In genomic region chr4:17616283-17616682, GRCh38 we compare ENCODE assay signal across 8 cellular contexts. TPM values are rescaled to one million over a fixed set of nuclear protein-coding genes. Genes with fewer than 3 reads are reported as not detected.
DNase-seq lines count a peak whose midpoint lies in the region; ATAC-seq and TF ChIP-seq lines count a peak whose summit lies in the region.

No MANE protein-coding gene starts in this region.

- no peak for ATAC-seq in activated CD8-positive, alpha-beta memory T cell treated with anti-CD3 and anti-CD28 coated beads, Interleukin-2, amount 10 ng/mL, durations not matched to agents 7 days and 5 days
- ATAC-seq in GM21528 (IDR thresholded peaks at IDR 0.05; ENCODE audit: low FRiP score, unreplicated experiment) (no peak), GM18870 (IDR thresholded peaks at IDR 0.05; ENCODE audit: unreplicated experiment) (no peak)

- peak overlapping the region; percentile 53 for H3K4me3 Mint-ChIP-seq in activated CD8-positive, alpha-beta memory T cell treated with anti-CD3 and anti-CD28 coated beads, Interleukin-2, amount 10 ng/mL, durations not matched to agents 7 days and 5 days
- peak overlapping the region; percentile 66 for H3K4me3 Mint-ChIP-seq in activated T-helper 2 cell treated with anti-CD3 and anti-CD28 coated beads, Interferon-gamma antibody, Interleukin-2, Interleukin-4, amounts not matched to agents 10 μg/mL and 5 μg/mL and 100 μg/mL, durations not matched to agents 14 hours and 24 hours and 36 hours (ENCODE audit: low read depth)

- 0 out of 2 replicates have a peak overlapping the region, but pooled peaks have one; percentile 9 for H3K4me3 ChIP-seq in iPS-18c (ENCODE audit: insufficient read depth, low read depth, low read length)
- H3K4me3 ChIP-seq in stomach = peak overlapping the region; percentile 85 to 99 (median 94)

- WGBS in stomach, 5 donors = 48 to 62% (median 49%) methylated on average over 5 of the region's 5 CpGs

- H3K9me3 Mint-ChIP-seq in activated CD8-positive, alpha-beta memory T cell treated with anti-CD3 and anti-CD28 coated beads, Interleukin-2, amount 10 ng/mL, durations not matched to agents 7 days and 5 days (ENCODE audit: low read depth) = no peaks in the 10 kb centered on the region
- H3K9me3 Mint-ChIP-seq in activated T-helper 2 cell treated with anti-CD3 and anti-CD28 coated beads, Interferon-gamma antibody, Interleukin-2, Interleukin-4, amounts not matched to agents 10 μg/mL and 5 μg/mL and 100 μg/mL, durations not matched to agents 14 hours and 24 hours and 36 hours = no peaks in the 10 kb centered on the region

- H3K36me3 ChIP-seq in stomach = peaks cover 13 to 50% (median 44%) of the 10 kb centered on the region in 4 donors

- H3K27me3 Mint-ChIP-seq in activated CD8-positive, alpha-beta memory T cell treated with anti-CD3 and anti-CD28 coated beads, Interleukin-2, amount 10 ng/mL, durations not matched to agents 7 days and 5 days = no peaks in the 10 kb centered on the region
- no peaks in the 10 kb centered on the region for H3K27me3 Mint-ChIP-seq in activated T-helper 2 cell treated with anti-CD3 and anti-CD28 coated beads, Interferon-gamma antibody, Interleukin-2, Interleukin-4, amounts not matched to agents 10 μg/mL and 5 μg/mL and 100 μg/mL, durations not matched to agents 14 hours and 24 hours and 36 hours (ENCODE audit: low read depth)

- no peak for TF ChIP-seq POLR2A in stomach (IDR thresholded peaks at IDR 0.05)

- intact Hi-C loops in activated T-helper 2 cell treated with anti-CD3 and anti-CD28 coated beads, Interferon-gamma antibody, Interleukin-2, Interleukin-4, amounts not matched to agents 10 μg/mL and 5 μg/mL and 100 μg/mL, durations not matched to agents 14 hours and 24 hours and 36 hours (cut with micrococcal nuclease) = no loop called here
- intact Hi-C loops in stomach (cut with DNase I; ENCODE audit: low total_unique reads) = loop anchor here (5.0 kb wide), 1 partner anchor 34 kb away; no protein-coding TSS in a partner anchor

- no peak for DNase-seq in activated CD8-positive, alpha-beta memory T cell treated with anti-CD3 and anti-CD28 coated beads, Interleukin-2, amount 10 ng/mL, durations not matched to agents 7 days and 5 days
- no peak for DNase-seq in activated CD8-positive, alpha-beta memory T cell treated with anti-CD3 and anti-CD28 coated beads, Interleukin-2, amount 50 U/mL, for 48 hours
- no peak for DNase-seq in activated T-helper 2 cell treated with anti-CD3 and anti-CD28 coated beads, Interferon-gamma antibody, Interleukin-2, Interleukin-4, amounts not matched to agents 10 μg/mL and 5 μg/mL and 100 μg/mL, durations not matched to agents 14 hours and 24 hours and 36 hours (ENCODE audit: low spot score)
- DNase-seq in stomach (no peak), islet precursor cell (no peak)

- H3K27ac Mint-ChIP-seq in activated CD8-positive, alpha-beta memory T cell treated with anti-CD3 and anti-CD28 coated beads, Interleukin-2, amount 10 ng/mL, durations not matched to agents 7 days and 5 days = peak overlapping the region; percentile 68
- H3K27ac Mint-ChIP-seq in activated T-helper 2 cell treated with anti-CD3 and anti-CD28 coated beads, Interferon-gamma antibody, Interleukin-2, Interleukin-4, amounts not matched to agents 10 μg/mL and 5 μg/mL and 100 μg/mL, durations not matched to agents 14 hours and 24 hours and 36 hours = peak overlapping the region; percentile 10

- CTCF ChIA-PET in activated CD8-positive, alpha-beta memory T cell treated with anti-CD3 and anti-CD28 coated beads, Interleukin-2, amount 10 ng/mL, durations not matched to agents 7 days and 5 days (lab: Charles Lee) = interaction anchor here (2.3 kb wide), 1 partner anchor 16 kb away, joined by 6 read pairs; no protein-coding TSS in a partner anchor

- no peaks in the 10 kb centered on the region for H3K27me3 ChIP-seq in stomach

- H3K36me3 Mint-ChIP-seq in activated CD8-positive, alpha-beta memory T cell treated with anti-CD3 and anti-CD28 coated beads, Interleukin-2, amount 10 ng/mL, durations not matched to agents 7 days and 5 days = peaks cover 20% of the 10 kb centered on the region
- H3K36me3 Mint-ChIP-seq in activated T-helper 2 cell treated with anti-CD3 and anti-CD28 coated beads, Interferon-gamma antibody, Interleukin-2, Interleukin-4, amounts not matched to agents 10 μg/mL and 5 μg/mL and 100 μg/mL, durations not matched to agents 14 hours and 24 hours and 36 hours (ENCODE audit: low read depth) = peaks cover 39% of the 10 kb centered on the region

- no peaks in the 10 kb centered on the region for H3K9me3 ChIP-seq in iPS-18c (ENCODE audit: control insufficient read depth, insufficient read depth, low read length)
- no peaks in the 10 kb centered on the region for H3K9me3 ChIP-seq in stomach

- peaks cover 29 to 62% (median 43%) of the 10 kb centered on the region in 4 donors for H3K4me1 ChIP-seq in stomach

- TF ChIP-seq EP300 in stomach (IDR thresholded peaks at IDR 0.05) = no peak

- TF ChIP-seq CTCF in stomach (IDR thresholded peaks at IDR 0.05) = no peak

- H3K27ac ChIP-seq in stomach = no peak overlapping the region

- peaks cover 49% of the 10 kb centered on the region for H3K4me1 Mint-ChIP-seq in activated CD8-positive, alpha-beta memory T cell treated with anti-CD3 and anti-CD28 coated beads, Interleukin-2, amount 10 ng/mL, durations not matched to agents 7 days and 5 days
- H3K4me1 Mint-ChIP-seq in activated T-helper 2 cell treated with anti-CD3 and anti-CD28 coated beads, Interferon-gamma antibody, Interleukin-2, Interleukin-4, amounts not matched to agents 10 μg/mL and 5 μg/mL and 100 μg/mL, durations not matched to agents 14 hours and 24 hours and 36 hours (ENCODE audit: low read depth) = peaks cover 27% of the 10 kb centered on the region

RNA-seq across cellular contexts. Expression of gene MED28, which starts 1.8 kb away (rescaled TPM):
- total RNA-seq in activated CD8-positive, alpha-beta memory T cell treated with anti-CD3 and anti-CD28 coated beads, Interleukin-2, amount 10 ng/mL, durations not matched to agents 7 days and 5 days = 10 to 100 TPM; 53.4 to 56.3 TPM
- 53.2 and 55.7 TPM in 2 replicates for total RNA-seq in activated T-helper 2 cell treated with anti-CD3 and anti-CD28 coated beads, Interferon-gamma antibody, Interleukin-2, Interleukin-4, amounts not matched to agents 10 μg/mL and 5 μg/mL and 100 μg/mL, durations not matched to agents 14 hours and 24 hours and 36 hours
- 10 to 100 TPM; 10.6 to 43.5 (median 17.9) TPM for total RNA-seq in stomach
- 10 to 100 TPM in 2 of 3 donors, 1 to 10 TPM in 1; 6.5 to 15.0 (median 13.0) TPM for polyA plus RNA-seq in stomach

RNA-seq across cellular contexts. Expression of gene LAP3, which starts 39.3 kb away (rescaled TPM):
- 100 to 1,000 TPM; 198 to 249 TPM for total RNA-seq in activated CD8-positive, alpha-beta memory T cell treated with anti-CD3 and anti-CD28 coated beads, Interleukin-2, amount 10 ng/mL, durations not matched to agents 7 days and 5 days
- total RNA-seq in activated T-helper 2 cell treated with anti-CD3 and anti-CD28 coated beads, Interferon-gamma antibody, Interleukin-2, Interleukin-4, amounts not matched to agents 10 μg/mL and 5 μg/mL and 100 μg/mL, durations not matched to agents 14 hours and 24 hours and 36 hours = 90.8 and 94.9 TPM in 2 replicates
- total RNA-seq in stomach = 100 to 1,000 TPM in 3 of 5 donors, 10 to 100 TPM in 2; 83.0 to 152 (median 117) TPM
- polyA plus RNA-seq in stomach = 10 to 100 TPM; 46.4 to 47.1 (median 46.6) TPM
